In genomic region chr13:99878921-99879610, GRCh38 we compare ENCODE assay signal across 31 cellular contexts.
"Had no signal": no experiment of that assay in that cellular context is flagged by ENCODE, and none has a peak within 500 bp of the region (broad histone marks: within the 10 kb centered on the region; RNA-seq: fewer than 3 reads in every experiment).

No MANE protein-coding gene starts in this region.

- H3K36me3 Mint-ChIP-seq: activated CD8-positive, alpha-beta memory T cell treated with anti-CD3 and anti-CD28 coated beads, Interleukin-2, amount 10 ng/mL, durations not matched to agents 7 days and 5 days; activated naive CD4-positive, alpha-beta T cell treated with anti-CD3 and anti-CD28 coated beads, Interleukin-2, amount 10 ng/mL, durations not matched to agents 7 days and 5 days; activated naive CD8-positive, alpha-beta T cell had no signal

- H3K4me3 Mint-ChIP-seq: activated CD4-positive, alpha-beta T cell treated with anti-CD3 and anti-CD28 coated beads, Interleukin-2, amount 10 ng/mL, durations not matched to agents 7 days and 5 days; activated CD8-positive, alpha-beta memory T cell treated with anti-CD3 and anti-CD28 coated beads, Interleukin-2, amount 10 ng/mL, durations not matched to agents 7 days and 5 days; activated naive CD4-positive, alpha-beta T cell treated with anti-CD3 and anti-CD28 coated beads, Interleukin-2, amount 10 ng/mL, durations not matched to agents 7 days and 5 days; activated naive CD8-positive, alpha-beta T cell; activated naive CD8-positive, alpha-beta T cell treated with anti-CD3 and anti-CD28 coated beads, Interleukin-2, amount 50 U/mL, for 24 hours; brain; T-helper 1 cell treated with Interleukin-12 subunit alpha and Interleukin-12 subunit beta and Interleukin-4 antibody, amounts not matched to agents 30 μg/mL and 1 μg/mL, for 36 hours; T-helper 2 cell treated with Interferon-gamma antibody and Interleukin-4, amounts not matched to agents 5 μg/mL and 100 μg/mL, for 36 hours had no signal

- H3K27me3 Mint-ChIP-seq: activated CD4-positive, alpha-beta T cell treated with anti-CD3 and anti-CD28 coated beads, Interleukin-2, amount 10 ng/mL, durations not matched to agents 7 days and 5 days; activated naive CD8-positive, alpha-beta T cell had no signal

- ATAC-seq: activated CD8-positive, alpha-beta memory T cell treated with anti-CD3 and anti-CD28 coated beads, Interleukin-2, amount 10 ng/mL, durations not matched to agents 7 days and 5 days; activated naive CD8-positive, alpha-beta T cell treated with anti-CD3 and anti-CD28 coated beads, Interleukin-2, amount 50 U/mL, for 24 hours; PC-3 had no signal

- H3K4me1 Mint-ChIP-seq: activated CD4-positive, alpha-beta T cell treated with anti-CD3 and anti-CD28 coated beads, Interleukin-2, amount 10 ng/mL, durations not matched to agents 7 days and 5 days; activated CD8-positive, alpha-beta memory T cell treated with anti-CD3 and anti-CD28 coated beads, Interleukin-2, amount 10 ng/mL, durations not matched to agents 7 days and 5 days; activated naive CD4-positive, alpha-beta T cell treated with anti-CD3 and anti-CD28 coated beads, Interleukin-2, amount 10 ng/mL, durations not matched to agents 7 days and 5 days; activated naive CD8-positive, alpha-beta T cell treated with anti-CD3 and anti-CD28 coated beads, Interleukin-2, amount 50 U/mL, for 24 hours had no signal

- DNase-seq: activated CD4-positive, alpha-beta T cell treated with anti-CD3 and anti-CD28 coated beads, Interleukin-2, amount 10 ng/mL, durations not matched to agents 7 days and 5 days; activated CD4-positive, alpha-beta T cell treated with anti-CD3 and anti-CD28 coated beads, Interleukin-2, amount 50 U/mL, for 48 hours; activated CD8-positive, alpha-beta memory T cell treated with anti-CD3 and anti-CD28 coated beads for 24 hours; activated CD8-positive, alpha-beta memory T cell treated with anti-CD3 and anti-CD28 coated beads, Interleukin-2, amount 10 ng/mL, durations not matched to agents 7 days and 5 days; activated CD8-positive, alpha-beta memory T cell treated with anti-CD3 and anti-CD28 coated beads, Interleukin-2, amount 50 U/mL, for 48 hours; activated effector memory CD4-positive, alpha-beta T cell treated with Interleukin-2 at 50 U/mL for 16 hours; activated naive CD4-positive, alpha-beta T cell treated with anti-CD3 and anti-CD28 coated beads, Interleukin-2, amount 10 ng/mL, durations not matched to agents 7 days and 5 days; activated naive CD8-positive, alpha-beta T cell treated with anti-CD3 and anti-CD28 coated beads, Interleukin-2, amount 50 U/mL, for 24 hours; activated T-cell treated with anti-CD3 and anti-CD28 coated beads, Interleukin-2, amount 50 U/mL, for 48 hours; anterior cingulate cortex; Kasumi-1; KBM-7; MG63; NCI-H1048; NCI-H1105 treated with DMSO at 0.1 percent for 48 hours; NCI-H1436; NCI-H1694; NCI-H1930; NCI-H2081 treated with DMSO at 0.1 percent for 48 hours; NCI-H226; NCI-H446 treated with DMSO at 0.1 percent for 48 hours; NCI-H524; PC-3; Peyer's patch; RPMI8226; SHP77 treated with DMSO at 0.1 percent for 48 hours; SK-N-SH had no signal

- H3K9me3 Mint-ChIP-seq: activated CD4-positive, alpha-beta T cell treated with anti-CD3 and anti-CD28 coated beads, Interleukin-2, amount 10 ng/mL, durations not matched to agents 7 days and 5 days; activated naive CD4-positive, alpha-beta T cell treated with anti-CD3 and anti-CD28 coated beads, Interleukin-2, amount 10 ng/mL, durations not matched to agents 7 days and 5 days; activated naive CD8-positive, alpha-beta T cell treated with anti-CD3 and anti-CD28 coated beads, Interleukin-2, amount 50 U/mL, for 24 hours; T-helper 1 cell treated with Interleukin-12 subunit alpha and Interleukin-12 subunit beta and Interleukin-4 antibody, amounts not matched to agents 30 μg/mL and 1 μg/mL, for 36 hours; T-helper 2 cell treated with Interferon-gamma antibody and Interleukin-4, amounts not matched to agents 5 μg/mL and 100 μg/mL, for 36 hours had no signal

- H3K27ac Mint-ChIP-seq: activated CD4-positive, alpha-beta T cell treated with anti-CD3 and anti-CD28 coated beads, Interleukin-2, amount 10 ng/mL, durations not matched to agents 7 days and 5 days; activated CD8-positive, alpha-beta memory T cell treated with anti-CD3 and anti-CD28 coated beads, Interleukin-2, amount 10 ng/mL, durations not matched to agents 7 days and 5 days; activated naive CD4-positive, alpha-beta T cell treated with anti-CD3 and anti-CD28 coated beads, Interleukin-2, amount 10 ng/mL, durations not matched to agents 7 days and 5 days; activated naive CD8-positive, alpha-beta T cell; activated naive CD8-positive, alpha-beta T cell treated with anti-CD3 and anti-CD28 coated beads, Interleukin-2, amount 50 U/mL, for 24 hours; brain; T-helper 1 cell treated with Interleukin-12 subunit alpha and Interleukin-12 subunit beta and Interleukin-4 antibody, amounts not matched to agents 30 μg/mL and 1 μg/mL, for 36 hours; T-helper 2 cell treated with Interferon-gamma antibody and Interleukin-4, amounts not matched to agents 5 μg/mL and 100 μg/mL, for 36 hours had no signal
